ENCODE assay signal across 1 cellular context in the genomic region with DNA sequence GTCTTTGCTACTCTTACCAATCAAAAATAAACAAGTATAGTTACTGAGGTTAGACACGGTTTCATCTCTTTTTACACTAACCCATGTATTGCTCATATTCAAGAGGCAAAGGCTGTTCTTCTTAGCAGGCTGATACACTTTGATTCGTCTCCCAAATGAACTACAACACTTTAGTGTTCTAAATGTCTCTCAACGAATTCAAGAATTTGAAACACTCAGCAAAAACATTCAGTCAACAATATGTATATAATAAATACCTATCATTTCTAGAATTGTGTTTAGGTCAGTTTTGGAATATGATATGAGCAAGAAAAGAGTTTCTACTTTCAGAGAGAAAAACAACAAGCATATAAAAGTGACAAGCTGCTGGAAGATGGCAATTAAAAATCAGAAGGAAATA.
TF ChIP-seq lines count a peak whose summit lies in the region.

No MANE protein-coding gene starts in this region.

TF ChIP-seq in GM23338, 12 proteins besides CTCF, POLR2A, EP300 and RAD21 (continued from another document):
- TF ChIP-seq, protein P1, sequence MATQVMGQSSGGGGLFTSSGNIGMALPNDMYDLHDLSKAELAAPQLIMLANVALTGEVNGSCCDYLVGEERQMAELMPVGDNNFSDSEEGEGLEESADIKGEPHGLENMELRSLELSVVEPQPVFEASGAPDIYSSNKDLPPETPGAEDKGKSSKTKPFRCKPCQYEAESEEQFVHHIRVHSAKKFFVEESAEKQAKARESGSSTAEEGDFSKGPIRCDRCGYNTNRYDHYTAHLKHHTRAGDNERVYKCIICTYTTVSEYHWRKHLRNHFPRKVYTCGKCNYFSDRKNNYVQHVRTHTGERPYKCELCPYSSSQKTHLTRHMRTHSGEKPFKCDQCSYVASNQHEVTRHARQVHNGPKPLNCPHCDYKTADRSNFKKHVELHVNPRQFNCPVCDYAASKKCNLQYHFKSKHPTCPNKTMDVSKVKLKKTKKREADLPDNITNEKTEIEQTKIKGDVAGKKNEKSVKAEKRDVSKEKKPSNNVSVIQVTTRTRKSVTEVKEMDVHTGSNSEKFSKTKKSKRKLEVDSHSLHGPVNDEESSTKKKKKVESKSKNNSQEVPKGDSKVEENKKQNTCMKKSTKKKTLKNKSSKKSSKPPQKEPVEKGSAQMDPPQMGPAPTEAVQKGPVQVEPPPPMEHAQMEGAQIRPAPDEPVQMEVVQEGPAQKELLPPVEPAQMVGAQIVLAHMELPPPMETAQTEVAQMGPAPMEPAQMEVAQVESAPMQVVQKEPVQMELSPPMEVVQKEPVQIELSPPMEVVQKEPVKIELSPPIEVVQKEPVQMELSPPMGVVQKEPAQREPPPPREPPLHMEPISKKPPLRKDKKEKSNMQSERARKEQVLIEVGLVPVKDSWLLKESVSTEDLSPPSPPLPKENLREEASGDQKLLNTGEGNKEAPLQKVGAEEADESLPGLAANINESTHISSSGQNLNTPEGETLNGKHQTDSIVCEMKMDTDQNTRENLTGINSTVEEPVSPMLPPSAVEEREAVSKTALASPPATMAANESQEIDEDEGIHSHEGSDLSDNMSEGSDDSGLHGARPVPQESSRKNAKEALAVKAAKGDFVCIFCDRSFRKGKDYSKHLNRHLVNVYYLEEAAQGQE (IDR thresholded peaks at IDR 0.05; ENCODE audit: unreplicated experiment), result no peak
- TF ChIP-seq, protein P2, sequence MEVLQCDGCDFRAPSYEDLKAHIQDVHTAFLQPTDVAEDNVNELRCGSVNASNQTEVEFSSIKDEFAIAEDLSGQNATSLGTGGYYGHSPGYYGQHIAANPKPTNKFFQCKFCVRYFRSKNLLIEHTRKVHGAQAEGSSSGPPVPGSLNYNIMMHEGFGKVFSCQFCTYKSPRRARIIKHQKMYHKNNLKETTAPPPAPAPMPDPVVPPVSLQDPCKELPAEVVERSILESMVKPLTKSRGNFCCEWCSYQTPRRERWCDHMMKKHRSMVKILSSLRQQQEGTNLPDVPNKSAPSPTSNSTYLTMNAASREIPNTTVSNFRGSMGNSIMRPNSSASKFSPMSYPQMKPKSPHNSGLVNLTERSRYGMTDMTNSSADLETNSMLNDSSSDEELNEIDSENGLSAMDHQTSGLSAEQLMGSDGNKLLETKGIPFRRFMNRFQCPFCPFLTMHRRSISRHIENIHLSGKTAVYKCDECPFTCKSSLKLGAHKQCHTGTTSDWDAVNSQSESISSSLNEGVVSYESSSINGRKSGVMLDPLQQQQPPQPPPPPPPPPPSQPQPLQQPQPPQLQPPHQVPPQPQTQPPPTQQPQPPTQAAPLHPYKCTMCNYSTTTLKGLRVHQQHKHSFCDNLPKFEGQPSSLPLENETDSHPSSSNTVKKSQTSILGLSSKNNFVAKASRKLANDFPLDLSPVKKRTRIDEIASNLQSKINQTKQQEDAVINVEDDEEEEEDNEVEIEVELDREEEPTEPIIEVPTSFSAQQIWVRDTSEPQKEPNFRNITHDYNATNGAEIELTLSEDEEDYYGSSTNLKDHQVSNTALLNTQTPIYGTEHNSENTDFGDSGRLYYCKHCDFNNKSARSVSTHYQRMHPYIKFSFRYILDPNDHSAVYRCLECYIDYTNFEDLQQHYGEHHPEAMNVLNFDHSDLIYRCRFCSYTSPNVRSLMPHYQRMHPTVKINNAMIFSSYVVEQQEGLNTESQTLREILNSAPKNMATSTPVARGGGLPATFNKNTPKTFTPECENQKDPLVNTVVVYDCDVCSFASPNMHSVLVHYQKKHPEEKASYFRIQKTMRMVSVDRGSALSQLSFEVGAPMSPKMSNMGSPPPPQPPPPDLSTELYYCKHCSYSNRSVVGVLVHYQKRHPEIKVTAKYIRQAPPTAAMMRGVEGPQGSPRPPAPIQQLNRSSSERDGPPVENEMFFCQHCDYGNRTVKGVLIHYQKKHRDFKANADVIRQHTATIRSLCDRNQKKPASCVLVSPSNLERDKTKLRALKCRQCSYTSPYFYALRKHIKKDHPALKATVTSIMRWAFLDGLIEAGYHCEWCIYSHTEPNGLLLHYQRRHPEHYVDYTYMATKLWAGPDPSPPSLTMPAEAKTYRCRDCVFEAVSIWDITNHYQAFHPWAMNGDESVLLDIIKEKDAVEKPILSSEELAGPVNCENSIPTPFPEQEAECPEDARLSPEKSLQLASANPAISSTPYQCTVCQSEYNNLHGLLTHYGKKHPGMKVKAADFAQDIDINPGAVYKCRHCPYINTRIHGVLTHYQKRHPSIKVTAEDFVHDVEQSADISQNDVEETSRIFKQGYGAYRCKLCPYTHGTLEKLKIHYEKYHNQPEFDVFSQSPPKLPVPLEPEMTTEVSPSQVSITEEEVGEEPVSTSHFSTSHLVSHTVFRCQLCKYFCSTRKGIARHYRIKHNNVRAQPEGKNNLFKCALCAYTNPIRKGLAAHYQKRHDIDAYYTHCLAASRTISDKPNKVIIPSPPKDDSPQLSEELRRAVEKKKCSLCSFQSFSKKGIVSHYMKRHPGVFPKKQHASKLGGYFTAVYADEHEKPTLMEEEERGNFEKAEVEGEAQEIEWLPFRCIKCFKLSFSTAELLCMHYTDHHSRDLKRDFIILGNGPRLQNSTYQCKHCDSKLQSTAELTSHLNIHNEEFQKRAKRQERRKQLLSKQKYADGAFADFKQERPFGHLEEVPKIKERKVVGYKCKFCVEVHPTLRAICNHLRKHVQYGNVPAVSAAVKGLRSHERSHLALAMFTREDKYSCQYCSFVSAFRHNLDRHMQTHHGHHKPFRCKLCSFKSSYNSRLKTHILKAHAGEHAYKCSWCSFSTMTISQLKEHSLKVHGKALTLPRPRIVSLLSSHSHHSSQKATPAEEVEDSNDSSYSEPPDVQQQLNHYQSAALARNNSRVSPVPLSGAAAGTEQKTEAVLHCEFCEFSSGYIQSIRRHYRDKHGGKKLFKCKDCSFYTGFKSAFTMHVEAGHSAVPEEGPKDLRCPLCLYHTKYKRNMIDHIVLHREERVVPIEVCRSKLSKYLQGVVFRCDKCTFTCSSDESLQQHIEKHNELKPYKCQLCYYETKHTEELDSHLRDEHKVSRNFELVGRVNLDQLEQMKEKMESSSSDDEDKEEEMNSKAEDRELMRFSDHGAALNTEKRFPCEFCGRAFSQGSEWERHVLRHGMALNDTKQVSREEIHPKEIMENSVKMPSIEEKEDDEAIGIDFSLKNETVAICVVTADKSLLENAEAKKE (CRISPR knock-in tag; IDR thresholded peaks at IDR 0.05), result no peak
- TF ChIP-seq EZH2 (IDR thresholded peaks at IDR 0.05; ENCODE audit: low read depth, unreplicated experiment), result no peak
- TF ChIP-seq, protein P3, sequence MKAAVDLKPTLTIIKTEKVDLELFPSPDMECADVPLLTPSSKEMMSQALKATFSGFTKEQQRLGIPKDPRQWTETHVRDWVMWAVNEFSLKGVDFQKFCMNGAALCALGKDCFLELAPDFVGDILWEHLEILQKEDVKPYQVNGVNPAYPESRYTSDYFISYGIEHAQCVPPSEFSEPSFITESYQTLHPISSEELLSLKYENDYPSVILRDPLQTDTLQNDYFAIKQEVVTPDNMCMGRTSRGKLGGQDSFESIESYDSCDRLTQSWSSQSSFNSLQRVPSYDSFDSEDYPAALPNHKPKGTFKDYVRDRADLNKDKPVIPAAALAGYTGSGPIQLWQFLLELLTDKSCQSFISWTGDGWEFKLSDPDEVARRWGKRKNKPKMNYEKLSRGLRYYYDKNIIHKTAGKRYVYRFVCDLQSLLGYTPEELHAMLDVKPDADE (IDR thresholded peaks at IDR 0.05), result no peak
TF ChIP-seq in GM23338: peak in this region for 0.
